Comparison of ENCODE assay signal across 8 cellular contexts in the genomic region with DNA sequence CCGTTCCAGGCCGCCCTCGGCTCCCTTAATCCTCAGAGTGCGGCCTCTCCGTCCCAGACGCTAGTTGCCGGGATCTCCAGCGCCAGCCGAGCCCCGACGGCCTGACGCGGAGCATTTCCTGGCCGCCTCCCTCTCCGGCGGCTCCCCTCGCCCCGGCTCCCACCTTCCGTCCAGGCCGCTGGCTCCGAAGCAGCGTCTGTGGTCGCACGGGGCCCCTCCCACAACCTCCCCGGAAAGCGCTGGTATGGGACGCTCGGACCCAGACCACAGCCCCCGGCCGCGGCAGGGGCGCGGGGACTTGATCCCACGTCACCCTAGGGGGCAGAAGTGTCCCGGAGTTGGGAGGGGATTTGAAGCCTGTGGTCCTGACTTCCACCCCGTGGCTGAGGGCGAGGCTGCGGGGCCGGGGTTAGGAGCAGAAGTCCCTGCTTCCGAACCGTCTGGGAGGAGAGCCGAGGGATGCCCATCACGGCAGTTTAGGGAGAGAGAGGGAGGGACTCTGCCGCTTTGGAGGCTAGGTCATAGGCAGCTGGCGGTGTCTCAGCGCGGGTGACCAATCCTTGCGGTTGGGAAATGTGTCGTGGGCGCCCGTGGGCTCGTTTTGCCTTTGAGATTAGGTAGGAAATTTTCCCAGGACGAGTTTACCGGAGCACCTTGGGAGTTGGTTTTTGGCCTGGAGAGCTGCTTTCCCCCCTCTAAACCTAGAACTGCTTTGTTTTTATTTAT. TPM values are rescaled to one million over a fixed set of nuclear protein-coding genes. Genes with fewer than 3 reads are reported as not detected.
DNase-seq lines count a peak whose midpoint lies in the region; ATAC-seq and TF ChIP-seq lines count a peak whose summit lies in the region.
"Not testable (repeated sequence)": the region's sequence is repeated elsewhere in the genome, so short reads cannot be mapped to it uniquely, and the experiment has no call there.

No MANE protein-coding gene starts in this region.

- intact Hi-C loops in A673 (cut with micrococcal nuclease; ENCODE audit: unreplicated experiment): not testable (repeated sequence)
- intact Hi-C loops in activated CD4-positive, alpha-beta T cell treated with anti-CD3 and anti-CD28 coated beads for 36 hours (cut with DNase I, micrococcal nuclease): loop anchor here (1.0 to 10.0 kb wide), 14 partner anchors 58 to 1369 kb away; partner anchors contain the start of genes ASL (in 1 of the 2), KCTD7 (in 1 of the 2), TMEM248 (in 1 of the 2) and TYW1 (in 1 of the 2)

- peak overlapping the region; percentile 86 for H3K27ac Mint-ChIP-seq in activated CD4-positive, alpha-beta T cell treated with anti-CD3 and anti-CD28 coated beads for 36 hours

- peak overlapping the region; percentile 99 for H3K4me3 ChIP-seq in A673 (ENCODE audit: low read depth, low read length, poor library complexity, severe bottlenecking)
- peak overlapping the region; percentile 97 for H3K4me3 ChIP-seq in kidney epithelial cell (ENCODE audit: low read depth, low read length)
- peak overlapping the region; percentile 62 to 89 (median 83) for H3K4me3 ChIP-seq in skin epidermis

- POLR2A ChIA-PET in A673 (lab: Charles Lee; ENCODE audit: low non-redundant PET): interaction anchor here (0.6 kb wide), 1 partner anchor 166 kb away, joined by 3 read pairs; no protein-coding TSS in a partner anchor
- POLR2A ChIA-PET in activated CD4-positive, alpha-beta T cell treated with anti-CD3 and anti-CD28 coated beads for 36 hours (lab: Charles Lee): interaction anchor here (0.7 to 1.5 kb wide), 5 partner anchors 14 to 254 kb away, joined by 3 to 5 read pairs (median 4); partner anchors contain the start of gene SBDS

- not testable (repeated sequence) for H3K9me3 Mint-ChIP-seq in activated CD4-positive, alpha-beta T cell treated with anti-CD3 and anti-CD28 coated beads for 36 hours (ENCODE audit: low read depth)

- CTCF ChIA-PET in A673 (lab: Charles Lee): not testable (repeated sequence)
- CTCF ChIA-PET in activated CD4-positive, alpha-beta T cell treated with anti-CD3 and anti-CD28 coated beads for 36 hours (lab: Charles Lee): interaction anchor here (0.6 kb wide), 1 partner anchor 180 kb away, joined by 3 read pairs; no protein-coding TSS in a partner anchor

- TF ChIP-seq CTCF in A673 (conservative IDR thresholded peaks at IDR 0.05; ENCODE audit: low read depth, low read length); kidney epithelial cell (IDR thresholded peaks at IDR 0.05; ENCODE audit: insufficient read depth, low read length, poor library complexity, severe bottlenecking): not testable (repeated sequence)

- ATAC-seq in GM18861 (IDR thresholded peaks at IDR 0.05; ENCODE audit: unreplicated experiment) (peak; percentile 24), HG02973 (IDR thresholded peaks at IDR 0.05; ENCODE audit: unreplicated experiment) (peak; percentile 31)
- peak; percentile 28 for ATAC-seq in activated CD4-positive, alpha-beta T cell treated with anti-CD3 and anti-CD28 coated beads for 36 hours

- H3K4me1 ChIP-seq in A673 (ENCODE audit: insufficient read depth, low read length, poor library complexity, severe bottlenecking): not testable (repeated sequence)

- H3K27me3 Mint-ChIP-seq in activated CD4-positive, alpha-beta T cell treated with anti-CD3 and anti-CD28 coated beads for 36 hours: not testable (repeated sequence)

- not testable (repeated sequence) for H3K9me3 ChIP-seq in A673 (ENCODE audit: low read depth, low read length, poor library complexity, severe bottlenecking)

- not testable (repeated sequence) for H3K36me3 ChIP-seq in A673 (ENCODE audit: insufficient read depth, low read length, poor library complexity, severe bottlenecking); kidney epithelial cell (ENCODE audit: control insufficient read depth, insufficient read depth, low read length)

- H3K36me3 Mint-ChIP-seq in activated CD4-positive, alpha-beta T cell treated with anti-CD3 and anti-CD28 coated beads for 36 hours (ENCODE audit: low read depth): peaks cover 12% of the 10 kb centered on the region

- H3K4me1 Mint-ChIP-seq in activated CD4-positive, alpha-beta T cell treated with anti-CD3 and anti-CD28 coated beads for 36 hours: peaks cover 34% of the 10 kb centered on the region

- H3K27me3 ChIP-seq in A673 (replicated peaks; ENCODE audit: insufficient read depth, low read depth, low read length, poor library complexity); kidney epithelial cell (ENCODE audit: control insufficient read depth, insufficient read depth, low read length): not testable (repeated sequence)

- peak overlapping the region; percentile 98 for H3K4me3 Mint-ChIP-seq in activated CD4-positive, alpha-beta T cell treated with anti-CD3 and anti-CD28 coated beads for 36 hours

- H3K27ac ChIP-seq in A673 (ENCODE audit: low read depth, low read length, poor library complexity, severe bottlenecking) (peak overlapping the region; percentile 88), cingulate gyrus (ENCODE audit: low read depth, low read length) (peak overlapping the region; percentile 85), skin epidermis (peak overlapping the region; percentile 82 to 100 (median 93))

- BruUV-seq in A673 (replicated peaks; lab: Mats Ljungman, UMichigan): not testable (repeated sequence)

- not testable (repeated sequence) for DNase-seq in A673 (ENCODE audit: low spot score); kidney epithelial cell (ENCODE audit: low read depth)
- DNase-seq in NCI-H2227 (lab: John Stamatoyannopoulos, UW; ENCODE audit: unreplicated experiment): peak; percentile 65
- peak; percentile 65 for DNase-seq in activated CD4-positive, alpha-beta T cell treated with anti-CD3 and anti-CD28 coated beads for 36 hours

RNA-seq across cellular contexts. Expression of gene RABGEF1, which starts 0.6 kb away (rescaled TPM):
- total RNA-seq in A673 (2021) (16.9 and 20.0 TPM in 2 replicates), kidney epithelial cell (20.6 and 23.2 TPM in 2 replicates)
- total RNA-seq in activated CD4-positive, alpha-beta T cell treated with anti-CD3 and anti-CD28 coated beads for 36 hours: 10 to 100 TPM; 19.3 to 22.5 TPM
